ENCODE assay signal across 21 cellular contexts in the genomic region with DNA sequence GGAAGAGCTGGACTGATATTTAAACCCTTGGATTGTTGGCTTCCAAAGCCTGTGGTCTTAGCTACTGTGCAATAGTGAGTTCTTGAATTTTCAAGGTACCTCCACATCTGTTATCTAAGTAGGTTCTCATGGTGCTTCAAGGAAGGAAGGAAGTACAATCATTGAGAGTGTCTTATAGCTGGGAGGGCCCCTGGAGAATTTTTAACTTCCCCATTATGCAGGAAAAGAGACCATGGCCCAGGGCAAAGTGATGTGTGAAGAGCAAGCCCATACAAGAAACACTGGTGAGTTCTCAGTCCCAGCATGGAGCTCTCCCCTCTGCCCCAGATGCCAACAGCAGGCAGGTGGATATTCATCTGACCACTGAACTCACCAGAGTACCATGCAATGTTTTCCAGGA.
"Had no signal": no experiment of that assay in that cellular context is flagged by ENCODE, and none has a peak within 500 bp of the region (broad histone marks: within the 10 kb centered on the region; RNA-seq: fewer than 3 reads in every experiment).

No MANE protein-coding gene starts in this region.

- DNase-seq: dorsolateral prefrontal cortex; effector CD4-positive, alpha-beta T cell; gastrocnemius medialis; head of caudate nucleus; left ventricle myocardium superior; lower lobe of right lung; naive thymus-derived CD8-positive, alpha-beta T cell; nephron progenitor cell; nucleus accumbens; psoas muscle; right cardiac atrium; sigmoid colon; stimulated activated CD4-positive, alpha-beta T cell treated with anti-CD3 and anti-CD28 coated beads, Interleukin-2, amount 100 ng/mL, for 24 hours; stimulated activated CD4-positive, alpha-beta T cell treated with anti-CD3 and anti-CD28 coated beads, Interleukin-4, amount 100 ng/mL, for 24 hours; stimulated activated naive CD4-positive, alpha-beta T cell treated with Interleukin-2 at 50 U/mL for 16 hours; stomach; thyroid gland; trophoblast cell had no signal

- H3K36me3 ChIP-seq: gastrocnemius medialis, lower lobe of right lung, sigmoid colon, stomach, thyroid gland, vagina had no signal

- H3K4me3 ChIP-seq: dorsolateral prefrontal cortex, gastrocnemius medialis, lower lobe of right lung, psoas muscle, sigmoid colon, stomach, thyroid gland, vagina had no signal

- H3K9me3 ChIP-seq: gastrocnemius medialis, lower lobe of right lung, psoas muscle, sigmoid colon, thyroid gland, vagina had no signal

- H3K4me3 Mint-ChIP-seq: naive thymus-derived CD8-positive, alpha-beta T cell; nephron progenitor cell; stimulated activated effector memory CD8-positive, alpha-beta T cell treated with anti-CD3 and anti-CD28 coated beads, Interleukin-12 subunit alpha, Interleukin-12 subunit beta, amount 100 ng/mL, for 72 hours had no signal

- H3K27ac Mint-ChIP-seq: naive thymus-derived CD8-positive, alpha-beta T cell; nephron progenitor cell; stimulated activated effector memory CD8-positive, alpha-beta T cell treated with anti-CD3 and anti-CD28 coated beads, Interleukin-12 subunit alpha, Interleukin-12 subunit beta, amount 100 ng/mL, for 72 hours had no signal

- H3K4me1 ChIP-seq: gastrocnemius medialis, lower lobe of right lung, psoas muscle, sigmoid colon, stomach, thyroid gland had no signal

- H3K27ac ChIP-seq: dorsolateral prefrontal cortex, gastrocnemius medialis, lower lobe of right lung, psoas muscle, sigmoid colon, stomach, thyroid gland, vagina had no signal

- FAIRE-seq: keratinocyte had no signal

- ATAC-seq: gastrocnemius medialis; left ventricle myocardium superior; naive thymus-derived CD8-positive, alpha-beta T cell; psoas muscle; right cardiac atrium; stimulated activated effector memory CD8-positive, alpha-beta T cell treated with anti-CD3 and anti-CD28 coated beads, Interleukin-12 subunit alpha, Interleukin-12 subunit beta, amount 100 ng/mL, for 72 hours had no signal

- H3K4me1 Mint-ChIP-seq: naive thymus-derived CD8-positive, alpha-beta T cell; nephron progenitor cell; stimulated activated effector memory CD8-positive, alpha-beta T cell treated with anti-CD3 and anti-CD28 coated beads, Interleukin-12 subunit alpha, Interleukin-12 subunit beta, amount 100 ng/mL, for 72 hours had no signal

- H3K36me3 Mint-ChIP-seq: naive thymus-derived CD8-positive, alpha-beta T cell; stimulated activated effector memory CD8-positive, alpha-beta T cell treated with anti-CD3 and anti-CD28 coated beads, Interleukin-12 subunit alpha, Interleukin-12 subunit beta, amount 100 ng/mL, for 72 hours had no signal

- H3K27me3 ChIP-seq: sigmoid colon, stomach, thyroid gland, vagina had no signal
